Comparison of ENCODE assay signal across 25 cellular contexts in genomic region chr10:33706746-33707145, GRCh38.
DNase-seq lines count a peak whose midpoint lies in the region; ATAC-seq and TF ChIP-seq lines count a peak whose summit lies in the region.
"Had no signal": no experiment of that assay in that cellular context is flagged by ENCODE, and none has a peak within 500 bp of the region (broad histone marks: within the 10 kb centered on the region; RNA-seq: fewer than 3 reads in every experiment).

No MANE protein-coding gene starts in this region.

- H3K4me1 Mint-ChIP-seq in MCF 10A (ENCODE audit: insufficient read depth, unreplicated experiment) = peaks cover 47% of the 10 kb centered on the region
- H3K4me1 Mint-ChIP-seq: CD4-positive, CD25-positive, alpha-beta regulatory T cell; IgD-negative memory B cell had no signal

- TF ChIP-seq CTCF in MCF 10A (IDR thresholded peaks at IDR 0.05; ENCODE audit: unreplicated experiment) (no peak), breast epithelium (IDR thresholded peaks at IDR 0.05) (no peak), cardiac fibroblast (IDR thresholded peaks at IDR 0.05; ENCODE audit: low read depth, low read length) (no peak), gastroesophageal sphincter (IDR thresholded peaks at IDR 0.05) (no peak)

- H3K27me3 Mint-ChIP-seq in MCF 10A (ENCODE audit: insufficient read depth, unreplicated experiment) = no peaks in the 10 kb centered on the region
- H3K27me3 Mint-ChIP-seq: IgD-negative memory B cell had no signal

- no peaks in the 10 kb centered on the region for H3K27me3 ChIP-seq in breast epithelium
- no peaks in the 10 kb centered on the region for H3K27me3 ChIP-seq in gastroesophageal sphincter
- no peaks in the 10 kb centered on the region for H3K27me3 ChIP-seq in aorta (ENCODE audit: control insufficient read depth in 1 of 2, insufficient read depth in 2 of 2, low read length in 1 of 2)
- H3K27me3 ChIP-seq: colonic mucosa, suprapubic skin had no signal

- H3K4me3 Mint-ChIP-seq in MCF 10A (ENCODE audit: unreplicated experiment) = no peak overlapping the region
- H3K4me3 Mint-ChIP-seq: CD4-positive, CD25-positive, alpha-beta regulatory T cell; IgD-negative memory B cell had no signal

- H3K4me1 ChIP-seq in breast epithelium = peaks cover 0 to 3% of the 10 kb centered on the region in 2 donors
- H3K4me1 ChIP-seq in gastroesophageal sphincter = peaks cover 0 to 7% (median 0%) of the 10 kb centered on the region in 3 donors
- H3K4me1 ChIP-seq in aorta (ENCODE audit: control insufficient read depth in 1 of 2, insufficient read depth in 2 of 2, low read length in 2 of 2) = no peaks in the 10 kb centered on the region
- H3K4me1 ChIP-seq: colonic mucosa, parathyroid adenoma had no signal

- no peaks in the 10 kb centered on the region for H3K36me3 Mint-ChIP-seq in MCF 10A (ENCODE audit: insufficient read depth, unreplicated experiment)
- H3K36me3 Mint-ChIP-seq: CD4-positive, CD25-positive, alpha-beta regulatory T cell; IgD-negative memory B cell had no signal

- H3K27ac Mint-ChIP-seq in MCF 10A (ENCODE audit: low read depth, unreplicated experiment) = peak overlapping the region; percentile 59
- H3K27ac Mint-ChIP-seq: CD4-positive, CD25-positive, alpha-beta regulatory T cell had no signal

- H3K9me3 ChIP-seq in breast epithelium = no peaks in the 10 kb centered on the region
- H3K9me3 ChIP-seq in gastroesophageal sphincter = no peaks in the 10 kb centered on the region
- H3K9me3 ChIP-seq in aorta (ENCODE audit: control insufficient read depth, low read length) = no peaks in the 10 kb centered on the region
- H3K9me3 ChIP-seq: colonic mucosa, HAP-1, suprapubic skin had no signal

- H3K4me3 ChIP-seq in breast epithelium = no peak overlapping the region
- no peak overlapping the region for H3K4me3 ChIP-seq in cardiac fibroblast (replicated peaks in 1 of 2; ENCODE audit: low read depth in 2 of 2, low read length in 2 of 2)
- no peak overlapping the region for H3K4me3 ChIP-seq in gastroesophageal sphincter
- no peak overlapping the region for H3K4me3 ChIP-seq in aorta (ENCODE audit: low read length in 2 of 2)
- H3K4me3 ChIP-seq: colonic mucosa, HAP-1, suprapubic skin had no signal

- no peak for TF ChIP-seq EP300 in gastroesophageal sphincter (IDR thresholded peaks at IDR 0.05)

- ATAC-seq in gastroesophageal sphincter (peak; percentile 35), aorta (ENCODE audit: low FRiP score) (peak; percentile 53), HG02840 (IDR thresholded peaks at IDR 0.05; ENCODE audit: low FRiP score, unreplicated experiment) (no peak), HG02884 (IDR thresholded peaks at IDR 0.05; ENCODE audit: unreplicated experiment) (no peak), GM18870 (IDR thresholded peaks at IDR 0.05; ENCODE audit: unreplicated experiment) (no peak)

- POLR2A ChIA-PET in MCF 10A (lab: Yijun Ruan, JAX) = no interaction called here

- WGBS in gastroesophageal sphincter (ENCODE audit: low coverage in 1 of 2), 2 donors = 60 to 70% methylated on average over 1 of the region's 1 CpG
- 17 to 28% methylated on average over 1 of the region's 1 CpG for WGBS in aorta, 2 donors

- CTCF ChIA-PET in MCF 10A (lab: Yijun Ruan, JAX) = no interaction called here

- H3K36me3 ChIP-seq in breast epithelium (no peaks in the 10 kb centered on the region), gastroesophageal sphincter (no peaks in the 10 kb centered on the region), aorta (ENCODE audit: control insufficient read depth in 1 of 2, insufficient read depth in 2 of 2, low read length in 1 of 2) (peaks cover 0 to 2% of the 10 kb centered on the region in 2 donors)
- H3K36me3 ChIP-seq: colonic mucosa, HAP-1, suprapubic skin had no signal

- no peak overlapping the region for H3K27ac ChIP-seq in breast epithelium
- H3K27ac ChIP-seq in gastroesophageal sphincter = no peak overlapping the region
- H3K27ac ChIP-seq in aorta (ENCODE audit: low read depth in 1 of 2, low read length in 2 of 2) = no peak overlapping the region
- H3K27ac ChIP-seq: 22Rv1, colonic mucosa, HL-60, parathyroid adenoma, suprapubic skin had no signal

- BruUV-seq in MCF 10A (replicated peaks; lab: Mats Ljungman, UMichigan) = no TSS peak

- no peaks in the 10 kb centered on the region for H3K9me3 Mint-ChIP-seq in MCF 10A (ENCODE audit: unreplicated experiment)

- DNase-seq in MCF 10A (ENCODE audit: unreplicated experiment) = peak; percentile 77
- DNase-seq in breast epithelium (ENCODE audit: low spot score in 2 of 2) = no peak
- peak; percentile 65 to 72 for DNase-seq in cardiac fibroblast (ENCODE audit: low read depth in 2 of 2)
- DNase-seq in aorta = no peak
- DNase-seq: activated CD4-positive, alpha-beta T cell treated with anti-CD3 and anti-CD28 coated beads, Interleukin-2, amount 50 U/mL, for 1 hour; activated CD8-positive, alpha-beta memory T cell treated with anti-CD3 and anti-CD28 coated beads, Interleukin-2, amount 50 U/mL, for 48 hours; activated effector memory CD4-positive, alpha-beta T cell treated with anti-CD3 and anti-CD28 coated beads, Interleukin-2, amount 50 U/mL, for 16 hours; amniotic stem cell; CD4-positive, CD25-positive, alpha-beta regulatory T cell; colonic mucosa; DMS153; NCI-H1930; NCI-H446; small intestine; stimulated activated CD4-positive, alpha-beta T cell treated with anti-CD3 and anti-CD28 coated beads, Interleukin-4, amount 100 ng/mL, for 24 hours had no signal

- TF ChIP-seq POLR2A in breast epithelium (IDR thresholded peaks at IDR 0.05) = no peak
- no peak for TF ChIP-seq POLR2A in gastroesophageal sphincter (IDR thresholded peaks at IDR 0.05)

- intact Hi-C loops in MCF 10A (cut with micrococcal nuclease) (loop anchor here (5.0 kb wide), 1 partner anchor 374 kb away; the partner anchor contains the start of gene NRP1), breast epithelium (cut with DNase I; ENCODE audit: low total_unique reads) (no loop called here), aorta (cut with DNase I) (no loop called here)

Comparison
In these comparisons a context has a peak if more than half of its experiments do, and no peak if none do; other contexts are left out.
1. DNase-seq: peak in MCF 10A (single experiment) and cardiac fibroblast (2 of 2); none in breast epithelium (0 of 2) and aorta (0 of 2).
2. ATAC-seq: peak in gastroesophageal sphincter (single experiment) and aorta (single experiment); none in HG02840 (single experiment), HG02884 (single experiment) and GM18870 (single experiment).